Comparison of ENCODE assay signal across 1 cellular context in the genomic region with DNA sequence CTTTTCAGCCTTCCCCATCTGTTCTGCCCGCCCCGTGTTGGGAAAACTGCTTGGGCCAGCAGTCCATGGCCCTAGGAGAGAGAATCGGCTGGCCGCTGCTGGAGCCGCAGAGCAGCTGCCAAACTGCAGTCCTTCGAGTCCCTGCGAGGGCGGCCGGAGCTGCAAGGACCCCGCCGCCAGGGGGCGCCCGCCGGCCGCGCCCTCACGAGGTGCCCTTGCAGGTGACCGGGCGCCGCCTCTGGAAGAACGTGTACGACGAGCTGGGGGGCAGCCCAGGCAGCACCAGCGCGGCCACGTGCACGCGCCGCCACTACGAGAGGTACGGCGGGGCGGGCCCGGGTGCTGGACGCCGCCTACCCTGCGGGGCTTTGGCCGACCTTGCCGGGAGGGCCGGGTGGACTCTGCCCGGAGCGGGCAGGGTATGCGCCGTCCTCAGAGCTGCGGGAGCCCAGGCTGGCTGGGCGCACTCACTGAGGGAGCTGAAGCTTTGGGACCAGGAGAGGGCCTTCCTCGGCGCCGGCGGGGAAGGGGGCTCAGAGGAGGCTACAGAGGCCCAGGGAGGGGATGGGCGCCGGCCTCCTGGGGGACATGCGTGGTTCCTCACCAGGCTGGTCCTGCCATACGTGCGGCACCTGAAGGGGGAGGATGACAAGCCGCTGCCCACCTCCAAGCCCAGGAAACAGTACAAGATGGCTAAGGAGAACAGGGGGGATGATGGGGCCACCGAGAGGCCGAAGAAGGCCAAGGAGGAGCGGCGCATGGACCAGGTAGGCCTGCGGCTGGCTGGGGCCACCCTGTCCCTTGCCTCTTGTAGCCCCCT.
A peak's percentile ranks its signal among the peaks of the same experiment; 100 is the strongest.
TF ChIP-seq lines count a peak whose summit lies in the region.

No MANE protein-coding gene starts in this region.

TF ChIP-seq in K562, 482 proteins besides CTCF, POLR2A, EP300 and RAD21 (continued from another document and continues in another):
- TF ChIP-seq, protein P1, sequence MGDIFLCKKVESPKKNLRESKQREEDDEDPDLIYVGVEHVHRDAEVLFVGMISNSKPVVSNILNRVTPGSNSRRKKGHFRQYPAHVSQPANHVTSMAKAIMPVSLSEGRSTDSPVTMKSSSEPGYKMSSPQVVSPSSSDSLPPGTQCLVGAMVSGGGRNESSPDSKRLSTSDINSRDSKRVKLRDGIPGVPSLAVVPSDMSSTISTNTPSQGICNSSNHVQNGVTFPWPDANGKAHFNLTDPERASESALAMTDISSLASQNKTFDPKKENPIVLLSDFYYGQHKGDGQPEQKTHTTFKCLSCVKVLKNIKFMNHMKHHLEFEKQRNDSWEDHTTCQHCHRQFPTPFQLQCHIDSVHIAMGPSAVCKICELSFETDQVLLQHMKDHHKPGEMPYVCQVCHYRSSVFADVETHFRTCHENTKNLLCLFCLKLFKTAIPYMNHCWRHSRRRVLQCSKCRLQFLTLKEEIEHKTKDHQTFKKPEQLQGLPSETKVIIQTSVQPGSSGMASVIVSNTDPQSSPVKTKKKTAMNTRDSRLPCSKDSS (IDR thresholded peaks at IDR 0.05; ENCODE audit: low read depth, partially characterized antibody) = no peak
- TF ChIP-seq SREBF1 (IDR thresholded peaks at IDR 0.05; ENCODE audit: borderline replicate concordance, low read depth, low read length) (no peak), ERF (CRISPR knock-in tag; IDR thresholded peaks at IDR 0.05) (no peak), MTF1 (CRISPR knock-in tag; IDR thresholded peaks at IDR 0.05; ENCODE audit: borderline replicate concordance) (no peak), CTBP1 (IDR thresholded peaks at IDR 0.05; ENCODE audit: borderline replicate concordance) (peak; percentile 62; the same call in 1 of the 2 replicates), ZBED1 (IDR thresholded peaks at IDR 0.05) (no peak), ZNF436 (CRISPR knock-in tag; IDR thresholded peaks at IDR 0.05) (no peak), RNF2 (IDR thresholded peaks at IDR 0.05) (no peak), DDX20 (tag; IDR thresholded peaks at IDR 0.05; ENCODE audit: low read depth) (no peak), SIX5 (IDR thresholded peaks at IDR 0.05; ENCODE audit: borderline replicate concordance in 1 of 2, insufficient read depth in 1 of 2, low read depth in 1 of 2, low read length in 2 of 2) (no peak), ZBTB17 (CRISPR knock-in tag; IDR thresholded peaks at IDR 0.05) (no peak), POLR2B (IDR thresholded peaks at IDR 0.05; ENCODE audit: low read depth, partially characterized antibody) (no peak), PRMT5 (CRISPR knock-in tag; IDR thresholded peaks at IDR 0.05) (no peak), EP400 (IDR thresholded peaks at IDR 0.05) (no peak), SLC30A9 (CRISPR knock-in tag; IDR thresholded peaks at IDR 0.05) (no peak), ELF1 (tag; IDR thresholded peaks at IDR 0.05) (no peak), RBM39 (optimal IDR thresholded peaks at IDR 0.05; ENCODE audit: low read depth, low read length) (no peak), FOXA3 (CRISPR knock-in tag; conservative IDR thresholded peaks at IDR 0.05 in 1 of 2, IDR thresholded peaks at IDR 0.05 in 1 of 2) (no peak), RBM22 (IDR thresholded peaks at IDR 0.05; ENCODE audit: low read depth, low read length, poor library complexity, severe bottlenecking) (no peak), NR1H2 (CRISPR knock-in tag; IDR thresholded peaks at IDR 0.05) (no peak), HCFC1 (IDR thresholded peaks at IDR 0.05; ENCODE audit: low read depth, low read length) (no peak; the same call in 1 of the 2 replicates), PPARD (CRISPR knock-in tag; IDR thresholded peaks at IDR 0.05) (no peak), NFXL1 (CRISPR knock-in tag; IDR thresholded peaks at IDR 0.05) (no peak), NFRKB (IDR thresholded peaks at IDR 0.05; ENCODE audit: low read depth) (no peak), RFX1 (IDR thresholded peaks at IDR 0.05) (no peak), RBBP5 (IDR thresholded peaks at IDR 0.05; ENCODE audit: borderline replicate concordance, insufficient read depth, low read length, poor library complexity, severe bottlenecking) (no peak), MAFF (IDR thresholded peaks at IDR 0.05; ENCODE audit: low read length) (no peak), ZNF717 (CRISPR knock-in tag; IDR thresholded peaks at IDR 0.05) (no peak), ZBTB8A (IDR thresholded peaks at IDR 0.05; ENCODE audit: partially characterized antibody) (no peak), ZNF77 (CRISPR knock-in tag; IDR thresholded peaks at IDR 0.05) (no peak), RUNX1 (IDR thresholded peaks at IDR 0.05; ENCODE audit: low read depth) (no peak), SAFB2 (IDR thresholded peaks at IDR 0.05; ENCODE audit: borderline replicate concordance, low read depth, low read length, severe bottlenecking) (no peak), KAT2B (IDR thresholded peaks at IDR 0.05; ENCODE audit: low read depth, low read length) (no peak)
- TF ChIP-seq, protein P2, sequence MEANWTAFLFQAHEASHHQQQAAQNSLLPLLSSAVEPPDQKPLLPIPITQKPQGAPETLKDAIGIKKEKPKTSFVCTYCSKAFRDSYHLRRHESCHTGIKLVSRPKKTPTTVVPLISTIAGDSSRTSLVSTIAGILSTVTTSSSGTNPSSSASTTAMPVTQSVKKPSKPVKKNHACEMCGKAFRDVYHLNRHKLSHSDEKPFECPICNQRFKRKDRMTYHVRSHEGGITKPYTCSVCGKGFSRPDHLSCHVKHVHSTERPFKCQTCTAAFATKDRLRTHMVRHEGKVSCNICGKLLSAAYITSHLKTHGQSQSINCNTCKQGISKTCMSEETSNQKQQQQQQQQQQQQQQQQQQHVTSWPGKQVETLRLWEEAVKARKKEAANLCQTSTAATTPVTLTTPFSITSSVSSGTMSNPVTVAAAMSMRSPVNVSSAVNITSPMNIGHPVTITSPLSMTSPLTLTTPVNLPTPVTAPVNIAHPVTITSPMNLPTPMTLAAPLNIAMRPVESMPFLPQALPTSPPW (CRISPR knock-in tag; IDR thresholded peaks at IDR 0.05) = peak; percentile 21; the same call in 1 of the 2 replicates
- TF ChIP-seq, protein P3, sequence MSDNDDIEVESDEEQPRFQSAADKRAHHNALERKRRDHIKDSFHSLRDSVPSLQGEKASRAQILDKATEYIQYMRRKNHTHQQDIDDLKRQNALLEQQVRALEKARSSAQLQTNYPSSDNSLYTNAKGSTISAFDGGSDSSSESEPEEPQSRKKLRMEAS (CRISPR knock-in tag; IDR thresholded peaks at IDR 0.05) = peak; percentile 77
- TF ChIP-seq, protein P4, sequence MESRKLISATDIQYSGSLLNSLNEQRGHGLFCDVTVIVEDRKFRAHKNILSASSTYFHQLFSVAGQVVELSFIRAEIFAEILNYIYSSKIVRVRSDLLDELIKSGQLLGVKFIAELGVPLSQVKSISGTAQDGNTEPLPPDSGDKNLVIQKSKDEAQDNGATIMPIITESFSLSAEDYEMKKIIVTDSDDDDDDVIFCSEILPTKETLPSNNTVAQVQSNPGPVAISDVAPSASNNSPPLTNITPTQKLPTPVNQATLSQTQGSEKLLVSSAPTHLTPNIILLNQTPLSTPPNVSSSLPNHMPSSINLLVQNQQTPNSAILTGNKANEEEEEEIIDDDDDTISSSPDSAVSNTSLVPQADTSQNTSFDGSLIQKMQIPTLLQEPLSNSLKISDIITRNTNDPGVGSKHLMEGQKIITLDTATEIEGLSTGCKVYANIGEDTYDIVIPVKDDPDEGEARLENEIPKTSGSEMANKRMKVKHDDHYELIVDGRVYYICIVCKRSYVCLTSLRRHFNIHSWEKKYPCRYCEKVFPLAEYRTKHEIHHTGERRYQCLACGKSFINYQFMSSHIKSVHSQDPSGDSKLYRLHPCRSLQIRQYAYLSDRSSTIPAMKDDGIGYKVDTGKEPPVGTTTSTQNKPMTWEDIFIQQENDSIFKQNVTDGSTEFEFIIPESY (CRISPR knock-in tag; IDR thresholded peaks at IDR 0.05) = peak; percentile 90
- TF ChIP-seq, protein P5, sequence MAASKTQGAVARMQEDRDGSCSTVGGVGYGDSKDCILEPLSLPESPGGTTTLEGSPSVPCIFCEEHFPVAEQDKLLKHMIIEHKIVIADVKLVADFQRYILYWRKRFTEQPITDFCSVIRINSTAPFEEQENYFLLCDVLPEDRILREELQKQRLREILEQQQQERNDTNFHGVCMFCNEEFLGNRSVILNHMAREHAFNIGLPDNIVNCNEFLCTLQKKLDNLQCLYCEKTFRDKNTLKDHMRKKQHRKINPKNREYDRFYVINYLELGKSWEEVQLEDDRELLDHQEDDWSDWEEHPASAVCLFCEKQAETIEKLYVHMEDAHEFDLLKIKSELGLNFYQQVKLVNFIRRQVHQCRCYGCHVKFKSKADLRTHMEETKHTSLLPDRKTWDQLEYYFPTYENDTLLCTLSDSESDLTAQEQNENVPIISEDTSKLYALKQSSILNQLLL (CRISPR knock-in tag; IDR thresholded peaks at IDR 0.05; ENCODE audit: borderline replicate concordance) = no peak
- TF ChIP-seq, protein P6, sequence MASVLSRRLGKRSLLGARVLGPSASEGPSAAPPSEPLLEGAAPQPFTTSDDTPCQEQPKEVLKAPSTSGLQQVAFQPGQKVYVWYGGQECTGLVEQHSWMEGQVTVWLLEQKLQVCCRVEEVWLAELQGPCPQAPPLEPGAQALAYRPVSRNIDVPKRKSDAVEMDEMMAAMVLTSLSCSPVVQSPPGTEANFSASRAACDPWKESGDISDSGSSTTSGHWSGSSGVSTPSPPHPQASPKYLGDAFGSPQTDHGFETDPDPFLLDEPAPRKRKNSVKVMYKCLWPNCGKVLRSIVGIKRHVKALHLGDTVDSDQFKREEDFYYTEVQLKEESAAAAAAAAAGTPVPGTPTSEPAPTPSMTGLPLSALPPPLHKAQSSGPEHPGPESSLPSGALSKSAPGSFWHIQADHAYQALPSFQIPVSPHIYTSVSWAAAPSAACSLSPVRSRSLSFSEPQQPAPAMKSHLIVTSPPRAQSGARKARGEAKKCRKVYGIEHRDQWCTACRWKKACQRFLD (CRISPR knock-in tag; IDR thresholded peaks at IDR 0.05) = no peak
- TF ChIP-seq, protein P7, sequence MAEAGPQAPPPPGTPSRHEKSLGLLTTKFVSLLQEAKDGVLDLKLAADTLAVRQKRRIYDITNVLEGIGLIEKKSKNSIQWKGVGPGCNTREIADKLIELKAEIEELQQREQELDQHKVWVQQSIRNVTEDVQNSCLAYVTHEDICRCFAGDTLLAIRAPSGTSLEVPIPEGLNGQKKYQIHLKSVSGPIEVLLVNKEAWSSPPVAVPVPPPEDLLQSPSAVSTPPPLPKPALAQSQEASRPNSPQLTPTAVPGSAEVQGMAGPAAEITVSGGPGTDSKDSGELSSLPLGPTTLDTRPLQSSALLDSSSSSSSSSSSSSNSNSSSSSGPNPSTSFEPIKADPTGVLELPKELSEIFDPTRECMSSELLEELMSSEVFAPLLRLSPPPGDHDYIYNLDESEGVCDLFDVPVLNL (CRISPR knock-in tag; IDR thresholded peaks at IDR 0.05; ENCODE audit: low read depth) = no peak
- TF ChIP-seq, protein P8, sequence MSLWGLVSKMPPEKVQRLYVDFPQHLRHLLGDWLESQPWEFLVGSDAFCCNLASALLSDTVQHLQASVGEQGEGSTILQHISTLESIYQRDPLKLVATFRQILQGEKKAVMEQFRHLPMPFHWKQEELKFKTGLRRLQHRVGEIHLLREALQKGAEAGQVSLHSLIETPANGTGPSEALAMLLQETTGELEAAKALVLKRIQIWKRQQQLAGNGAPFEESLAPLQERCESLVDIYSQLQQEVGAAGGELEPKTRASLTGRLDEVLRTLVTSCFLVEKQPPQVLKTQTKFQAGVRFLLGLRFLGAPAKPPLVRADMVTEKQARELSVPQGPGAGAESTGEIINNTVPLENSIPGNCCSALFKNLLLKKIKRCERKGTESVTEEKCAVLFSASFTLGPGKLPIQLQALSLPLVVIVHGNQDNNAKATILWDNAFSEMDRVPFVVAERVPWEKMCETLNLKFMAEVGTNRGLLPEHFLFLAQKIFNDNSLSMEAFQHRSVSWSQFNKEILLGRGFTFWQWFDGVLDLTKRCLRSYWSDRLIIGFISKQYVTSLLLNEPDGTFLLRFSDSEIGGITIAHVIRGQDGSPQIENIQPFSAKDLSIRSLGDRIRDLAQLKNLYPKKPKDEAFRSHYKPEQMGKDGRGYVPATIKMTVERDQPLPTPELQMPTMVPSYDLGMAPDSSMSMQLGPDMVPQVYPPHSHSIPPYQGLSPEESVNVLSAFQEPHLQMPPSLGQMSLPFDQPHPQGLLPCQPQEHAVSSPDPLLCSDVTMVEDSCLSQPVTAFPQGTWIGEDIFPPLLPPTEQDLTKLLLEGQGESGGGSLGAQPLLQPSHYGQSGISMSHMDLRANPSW (CRISPR knock-in tag; IDR thresholded peaks at IDR 0.05) = no peak
- TF ChIP-seq, protein P9, sequence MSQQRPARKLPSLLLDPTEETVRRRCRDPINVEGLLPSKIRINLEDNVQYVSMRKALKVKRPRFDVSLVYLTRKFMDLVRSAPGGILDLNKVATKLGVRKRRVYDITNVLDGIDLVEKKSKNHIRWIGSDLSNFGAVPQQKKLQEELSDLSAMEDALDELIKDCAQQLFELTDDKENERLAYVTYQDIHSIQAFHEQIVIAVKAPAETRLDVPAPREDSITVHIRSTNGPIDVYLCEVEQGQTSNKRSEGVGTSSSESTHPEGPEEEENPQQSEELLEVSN (IDR thresholded peaks at IDR 0.05; ENCODE audit: borderline replicate concordance in 1 of 2, extremely low read depth in 1 of 2, insufficient read depth in 1 of 2, insufficient read length in 1 of 2, low read depth in 1 of 2, low read length in 1 of 2, poor library complexity in 1 of 2, severe bottlenecking in 1 of 2) = peak in 1 of 2 experiments; percentile 84
- TF ChIP-seq, protein P10, sequence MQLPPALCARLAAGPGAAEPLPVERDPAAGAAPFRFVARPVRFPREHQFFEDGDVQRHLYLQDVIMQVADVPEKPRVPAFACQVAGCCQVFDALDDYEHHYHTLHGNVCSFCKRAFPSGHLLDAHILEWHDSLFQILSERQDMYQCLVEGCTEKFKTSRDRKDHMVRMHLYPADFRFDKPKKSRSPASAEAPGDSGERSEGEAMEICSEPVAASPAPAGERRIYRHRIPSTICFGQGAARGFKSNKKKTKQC (CRISPR knock-in tag; IDR thresholded peaks at IDR 0.05) = no peak
- TF ChIP-seq, protein P11, sequence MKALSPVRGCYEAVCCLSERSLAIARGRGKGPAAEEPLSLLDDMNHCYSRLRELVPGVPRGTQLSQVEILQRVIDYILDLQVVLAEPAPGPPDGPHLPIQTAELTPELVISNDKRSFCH (CRISPR knock-in tag; IDR thresholded peaks at IDR 0.05) = no peak
- TF ChIP-seq, protein P11 (tag; IDR thresholded peaks at IDR 0.05) = 0 out of 2 replicates have a peak, but pooled peaks have one; percentile 27
- TF ChIP-seq, protein P12, sequence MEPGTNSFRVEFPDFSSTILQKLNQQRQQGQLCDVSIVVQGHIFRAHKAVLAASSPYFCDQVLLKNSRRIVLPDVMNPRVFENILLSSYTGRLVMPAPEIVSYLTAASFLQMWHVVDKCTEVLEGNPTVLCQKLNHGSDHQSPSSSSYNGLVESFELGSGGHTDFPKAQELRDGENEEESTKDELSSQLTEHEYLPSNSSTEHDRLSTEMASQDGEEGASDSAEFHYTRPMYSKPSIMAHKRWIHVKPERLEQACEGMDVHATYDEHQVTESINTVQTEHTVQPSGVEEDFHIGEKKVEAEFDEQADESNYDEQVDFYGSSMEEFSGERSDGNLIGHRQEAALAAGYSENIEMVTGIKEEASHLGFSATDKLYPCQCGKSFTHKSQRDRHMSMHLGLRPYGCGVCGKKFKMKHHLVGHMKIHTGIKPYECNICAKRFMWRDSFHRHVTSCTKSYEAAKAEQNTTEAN (CRISPR knock-in tag; IDR thresholded peaks at IDR 0.05) = no peak
